20 cellular contexts compared by ENCODE assay signal in genomic region chr9:98235126-98235525, GRCh38. TPM values are rescaled to one million over a fixed set of nuclear protein-coding genes. Genes with fewer than 3 reads are reported as not detected.
DNase-seq lines count a peak whose midpoint lies in the region; ATAC-seq and TF ChIP-seq lines count a peak whose summit lies in the region.
"Had no signal": no experiment of that assay in that cellular context is flagged by ENCODE, and none has a peak within 500 bp of the region (broad histone marks: within the 10 kb centered on the region; RNA-seq: fewer than 3 reads in every experiment).

No MANE protein-coding gene starts in this region.

- H2BK5ac ChIP-seq in IMR-90 (ENCODE audit: low read depth, low read length, poor library complexity, severe bottlenecking) (no peak overlapping the region), mesendoderm (ENCODE audit: low read length) (no peak overlapping the region)

- H3K9ac ChIP-seq in IMR-90 (ENCODE audit: low read depth, low read length) (no peak overlapping the region), mesendoderm (ENCODE audit: low read length) (no peak overlapping the region)
- H3K9ac ChIP-seq: KMS-11 had no signal

- no peak for TF ChIP-seq RAD21 in IMR-90 (IDR thresholded peaks at IDR 0.05; ENCODE audit: low read length)

- H2AK5ac ChIP-seq in IMR-90 (ENCODE audit: low read depth, low read length) = no peak overlapping the region
- no peak overlapping the region for H2AK5ac ChIP-seq in mesendoderm (ENCODE audit: low read length)

- H3K79me2 ChIP-seq in mesendoderm (ENCODE audit: control insufficient read depth, insufficient read depth, low read length) = no peaks in the 10 kb centered on the region

- H3K36me3 ChIP-seq in IMR-90 (ENCODE audit: control insufficient read depth, insufficient read depth, low read length) (peaks cover 11% of the 10 kb centered on the region), mesendoderm (ENCODE audit: control insufficient read depth, insufficient read depth, low read length) (peaks cover 7% of the 10 kb centered on the region)
- H3K36me3 ChIP-seq: BE2C had no signal

- dilution Hi-C loops in IMR-90 (cut with HindIII; ENCODE audit: low sequenced_read_pairs, unreplicated experiment) = no loop called here

- H3K9me3 ChIP-seq in IMR-90 (ENCODE audit: control insufficient read depth, insufficient read depth, low read length) = no peaks in the 10 kb centered on the region
- H3K9me3 ChIP-seq: BE2C had no signal

- H3K4ac ChIP-seq in IMR-90 (ENCODE audit: low read depth, low read length) (no peak overlapping the region), mesendoderm (ENCODE audit: low read depth, low read length) (no peak overlapping the region)

- H4K5ac ChIP-seq in IMR-90 (ENCODE audit: low read depth, low read length) (no peak overlapping the region), mesendoderm (ENCODE audit: low read length) (no peak overlapping the region)

- in situ Hi-C loops in IMR-90 (cut with MboI; ENCODE audit: low sequenced_read_pairs) = no loop called here

- POLR2A ChIA-PET in IMR-90 (lab: Charles Lee; ENCODE audit: unreplicated experiment) (interaction anchor here (1.6 kb wide), 1 partner anchor 20 kb away, joined by 8 read pairs; the partner anchor contains the start of gene TBC1D2), RWPE1 (lab: Yijun Ruan, JAX; ENCODE audit: low non-redundant PET) (interaction anchor here (1.0 kb wide), 1 partner anchor 16 kb away, joined by 3 read pairs; no protein-coding TSS in a partner anchor)

- no peak overlapping the region for H2AFZ ChIP-seq in IMR-90 (replicated peaks; ENCODE audit: low read length, poor library complexity)
- H2AFZ ChIP-seq: GM23338 had no signal

- H3K56ac ChIP-seq in IMR-90 (ENCODE audit: extremely low read depth, insufficient read depth, low read length) (no peak overlapping the region), mesendoderm (ENCODE audit: low read length) (no peak overlapping the region)

- H3K23ac ChIP-seq in IMR-90 (ENCODE audit: low read depth, low read length) (no peak overlapping the region; the same call in 1 of the 2 replicates), mesendoderm (ENCODE audit: low read length) (no peak overlapping the region)

- CTCF ChIA-PET in IMR-90 (lab: Yijun Ruan, JAX) = interaction anchor here (1.3 kb wide), 1 partner anchor 81 kb away, joined by 3 read pairs; no protein-coding TSS in a partner anchor
- CTCF ChIA-PET in RWPE1 (lab: Yijun Ruan, JAX) = interaction anchor here (0.6 to 1.5 kb wide), 3 partner anchors 9 to 161 kb away, joined by 4 read pairs; no protein-coding TSS in a partner anchor

- no peaks in the 10 kb centered on the region for H4K20me1 ChIP-seq in IMR-90 (ENCODE audit: insufficient read depth, low read length)

- no peak for TF ChIP-seq POLR2A in IMR-90 (IDR thresholded peaks at IDR 0.05; ENCODE audit: low read depth, low read length)

- H3K18ac ChIP-seq in IMR-90 (ENCODE audit: low read depth, low read length) (no peak overlapping the region), mesendoderm (ENCODE audit: low read length) (no peak overlapping the region)

- no peak overlapping the region for H3K14ac ChIP-seq in IMR-90 (replicated peaks; ENCODE audit: low read depth, low read length)

- peaks cover 9 to 50% of the 10 kb centered on the region in 2 experiments for H3K79me1 ChIP-seq in IMR-90 (ENCODE audit: low read depth in 1 of 2, low read length in 2 of 2)
- no peaks in the 10 kb centered on the region for H3K79me1 ChIP-seq in mesendoderm (ENCODE audit: low read length)

- TF ChIP-seq CTCF in IMR-90 (conservative IDR thresholded peaks at IDR 0.05; ENCODE audit: low read depth, low read length) (no peak), RWPE1 (conservative IDR thresholded peaks at IDR 0.05; ENCODE audit: low read depth) (no peak), fibroblast of villous mesenchyme (IDR thresholded peaks at IDR 0.05; ENCODE audit: insufficient read depth, low read depth, low read length) (no peak)

- DNase-seq in IMR-90 (peak; percentile 58), RWPE1 (ENCODE audit: low spot score) (no peak), fibroblast of villous mesenchyme (ENCODE audit: low read depth) (peak; percentile 88), mesendoderm (peak; percentile 63), midbrain (lab: John Stamatoyannopoulos, UW) (no peak)
- DNase-seq: ACHN; BE2C; C1 segment of cervical spinal cord; CD4-positive, CD25-positive, alpha-beta regulatory T cell; CD8-positive, alpha-beta memory T cell; COR-L47; DMS153; DMS79; GF-D8; HCEC 1CT had no signal

- no peak overlapping the region for H3K4me3 ChIP-seq in IMR-90 (ENCODE audit: insufficient read depth, low read depth, low read length)
- no peak overlapping the region for H3K4me3 ChIP-seq in fibroblast of villous mesenchyme (ENCODE audit: low read depth, low read length)
- H3K4me3 ChIP-seq in mesendoderm (ENCODE audit: low read length) = no peak overlapping the region
- H3K4me3 ChIP-seq: GM23338 had no signal

- H2BK15ac ChIP-seq in IMR-90 (ENCODE audit: low read depth, low read length) = no peak overlapping the region; the same call in 2 of the 3 replicates
- H2BK15ac ChIP-seq in mesendoderm (replicated peaks; ENCODE audit: low read depth) = no peak overlapping the region

- H3K27ac ChIP-seq in IMR-90 (ENCODE audit: insufficient read depth, low read length) (no peak overlapping the region), RWPE1 (peak overlapping the region; percentile 77), mesendoderm (ENCODE audit: low read depth, low read length) (no peak overlapping the region)
- H3K27ac ChIP-seq: KMS-11 had no signal

- H3K4me2 ChIP-seq in IMR-90 (ENCODE audit: low read depth, low read length) (no peak overlapping the region), mesendoderm (ENCODE audit: low read length) (no peak overlapping the region)
- H3K4me2 ChIP-seq: GM23338, KMS-11 had no signal

- no peak overlapping the region for H4K8ac ChIP-seq in IMR-90 (ENCODE audit: low read depth in 2 of 2, low read length in 2 of 2)
- no peak overlapping the region for H4K8ac ChIP-seq in mesendoderm (ENCODE audit: low read depth, low read length)

- peaks cover 20% of the 10 kb centered on the region for H3K9me1 ChIP-seq in IMR-90 (ENCODE audit: insufficient read depth, low read length)

- H2AK9ac ChIP-seq in IMR-90 (replicated peaks; ENCODE audit: low read depth, low read length, poor library complexity) = no peak overlapping the region

- peaks cover 20% of the 10 kb centered on the region for H3K4me1 ChIP-seq in IMR-90 (ENCODE audit: control insufficient read depth, insufficient read depth, low read length)
- no peaks in the 10 kb centered on the region for H3K4me1 ChIP-seq in mesendoderm (ENCODE audit: control insufficient read depth, low read depth, low read length)
- H3K4me1 ChIP-seq: BE2C had no signal

- no peaks in the 10 kb centered on the region for H3K27me3 ChIP-seq in IMR-90 (ENCODE audit: control insufficient read depth, insufficient read depth, low read length)
- H3K27me3 ChIP-seq in mesendoderm (ENCODE audit: insufficient read depth, low read length, poor library complexity) = no peaks in the 10 kb centered on the region
- H3K27me3 ChIP-seq: BE2C had no signal

- ATAC-seq in IMR-90 (ENCODE audit: low read depth) (no peak), HG03025 (IDR thresholded peaks at IDR 0.05; ENCODE audit: low FRiP score, unreplicated experiment) (no peak), GM19328 (IDR thresholded peaks at IDR 0.05; ENCODE audit: unreplicated experiment) (no peak), GM21576 (IDR thresholded peaks at IDR 0.05; ENCODE audit: unreplicated experiment) (no peak)

- no peak overlapping the region for H2BK20ac ChIP-seq in IMR-90 (ENCODE audit: low read depth, low read length)

- 89% methylated on average over 4 of the region's 9 CpGs; no CpG with 5 or more reads in 1 of the 2 experiments for WGBS in IMR-90 (ENCODE audit: extremely low coverage in 2 of 2, insufficient read length in 1 of 2), 2 experiments
- no CpG with 5 or more reads among the region's 9 CpGs for WGBS in mesendoderm (ENCODE audit: extremely low coverage, insufficient coverage, low lambda C conversion rate)

- intact Hi-C loops in IMR-90 (cut with micrococcal nuclease) = loop anchor here (2.0 kb wide), 1 partner anchor 14 kb away; no protein-coding TSS in a partner anchor

- H4K91ac ChIP-seq in IMR-90 (ENCODE audit: insufficient read depth, low read depth, low read length) = peak overlapping the region; percentile 26; the same call in 1 of the 2 replicates

- no TSS peak for BruUV-seq in IMR-90 (replicated peaks; lab: Mats Ljungman, UMichigan)

- H2BK120ac ChIP-seq in IMR-90 (ENCODE audit: low read depth, low read length) (no peak overlapping the region; the same call in 1 of the 2 replicates), mesendoderm (ENCODE audit: low read depth, low read length) (no peak overlapping the region)

TF ChIP-seq in IMR-90, 13 proteins besides CTCF, POLR2A, EP300 and RAD21 (continues in another document):
- no peak for TF ChIP-seq CHD1 (IDR thresholded peaks at IDR 0.05; ENCODE audit: low read depth, low read length)
- TF ChIP-seq, protein P1, sequence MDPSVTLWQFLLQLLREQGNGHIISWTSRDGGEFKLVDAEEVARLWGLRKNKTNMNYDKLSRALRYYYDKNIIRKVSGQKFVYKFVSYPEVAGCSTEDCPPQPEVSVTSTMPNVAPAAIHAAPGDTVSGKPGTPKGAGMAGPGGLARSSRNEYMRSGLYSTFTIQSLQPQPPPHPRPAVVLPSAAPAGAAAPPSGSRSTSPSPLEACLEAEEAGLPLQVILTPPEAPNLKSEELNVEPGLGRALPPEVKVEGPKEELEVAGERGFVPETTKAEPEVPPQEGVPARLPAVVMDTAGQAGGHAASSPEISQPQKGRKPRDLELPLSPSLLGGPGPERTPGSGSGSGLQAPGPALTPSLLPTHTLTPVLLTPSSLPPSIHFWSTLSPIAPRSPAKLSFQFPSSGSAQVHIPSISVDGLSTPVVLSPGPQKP (IDR thresholded peaks at IDR 0.05; ENCODE audit: borderline replicate concordance, low read depth, low read length) = no peak
- no peak for TF ChIP-seq CEBPB (IDR thresholded peaks at IDR 0.05; ENCODE audit: low read depth, low read length)
- TF ChIP-seq MXI1 (IDR thresholded peaks at IDR 0.05; ENCODE audit: borderline replicate concordance, low read depth, low read length) = no peak
- no peak for TF ChIP-seq RFX5 (IDR thresholded peaks at IDR 0.05; ENCODE audit: low read depth, low read length)
- TF ChIP-seq BHLHE40 (IDR thresholded peaks at IDR 0.05; ENCODE audit: low read depth, low read length) = no peak

RNA-seq across cellular contexts. Expression of gene TBC1D2, which starts 20.3 kb away (rescaled TPM):
- 35.6 and 36.9 TPM in 2 replicates for total RNA-seq in IMR-90 (2012; rRNA removed)
- 62.7 and 75.3 TPM in 2 replicates for polyA plus RNA-seq in IMR-90 (2012; rRNA removed)
- polyA plus RNA-seq in IMR-90 (2012; cell fraction: cytosol; rRNA removed) = 64.9 and 68.1 TPM in 2 replicates
- 82.5 and 192 TPM in 2 replicates for polyA plus RNA-seq in IMR-90 (2012; cell fraction: nucleus; rRNA removed; ENCODE audit: low replicate concordance)
- total RNA-seq in fibroblast of villous mesenchyme = 56.4 and 78.6 TPM in 2 replicates
- 16.0 TPM for polyA plus RNA-seq in mesendoderm (2013, experiment 1 of 2)
- 16.2 TPM for polyA plus RNA-seq in mesendoderm (2013, experiment 2 of 2)

RNA-seq across cellular contexts. Expression of gene CORO2A, which starts 42.7 kb away (rescaled TPM):
- 1.9 and 2.2 TPM in 2 replicates for total RNA-seq in IMR-90 (2012; rRNA removed)
- polyA plus RNA-seq in IMR-90 (2012; rRNA removed) = 1.9 and 2.2 TPM in 2 replicates
- 1.4 and 1.5 TPM in 2 replicates for polyA plus RNA-seq in IMR-90 (2012; cell fraction: cytosol; rRNA removed)
- polyA plus RNA-seq in IMR-90 (2012; cell fraction: nucleus; rRNA removed; ENCODE audit: low replicate concordance) = 1.2 and 1.6 TPM in 2 replicates
- total RNA-seq in fibroblast of villous mesenchyme = 0.32 and 2.2 TPM in 2 replicates
- polyA plus RNA-seq in mesendoderm (2013, experiment 1 of 2) = 44.1 TPM
- 45.6 TPM for polyA plus RNA-seq in mesendoderm (2013, experiment 2 of 2)

Comparison
In these comparisons a context has a peak if more than half of its experiments do, and no peak if none do; other contexts are left out.
1. DNase-seq: peak in IMR-90 (single experiment), fibroblast of villous mesenchyme (single experiment) and mesendoderm (single experiment); none in RWPE1 (single experiment) and midbrain (single experiment).